Comparison of ENCODE assay signal across 1 cellular context in the genomic region with DNA sequence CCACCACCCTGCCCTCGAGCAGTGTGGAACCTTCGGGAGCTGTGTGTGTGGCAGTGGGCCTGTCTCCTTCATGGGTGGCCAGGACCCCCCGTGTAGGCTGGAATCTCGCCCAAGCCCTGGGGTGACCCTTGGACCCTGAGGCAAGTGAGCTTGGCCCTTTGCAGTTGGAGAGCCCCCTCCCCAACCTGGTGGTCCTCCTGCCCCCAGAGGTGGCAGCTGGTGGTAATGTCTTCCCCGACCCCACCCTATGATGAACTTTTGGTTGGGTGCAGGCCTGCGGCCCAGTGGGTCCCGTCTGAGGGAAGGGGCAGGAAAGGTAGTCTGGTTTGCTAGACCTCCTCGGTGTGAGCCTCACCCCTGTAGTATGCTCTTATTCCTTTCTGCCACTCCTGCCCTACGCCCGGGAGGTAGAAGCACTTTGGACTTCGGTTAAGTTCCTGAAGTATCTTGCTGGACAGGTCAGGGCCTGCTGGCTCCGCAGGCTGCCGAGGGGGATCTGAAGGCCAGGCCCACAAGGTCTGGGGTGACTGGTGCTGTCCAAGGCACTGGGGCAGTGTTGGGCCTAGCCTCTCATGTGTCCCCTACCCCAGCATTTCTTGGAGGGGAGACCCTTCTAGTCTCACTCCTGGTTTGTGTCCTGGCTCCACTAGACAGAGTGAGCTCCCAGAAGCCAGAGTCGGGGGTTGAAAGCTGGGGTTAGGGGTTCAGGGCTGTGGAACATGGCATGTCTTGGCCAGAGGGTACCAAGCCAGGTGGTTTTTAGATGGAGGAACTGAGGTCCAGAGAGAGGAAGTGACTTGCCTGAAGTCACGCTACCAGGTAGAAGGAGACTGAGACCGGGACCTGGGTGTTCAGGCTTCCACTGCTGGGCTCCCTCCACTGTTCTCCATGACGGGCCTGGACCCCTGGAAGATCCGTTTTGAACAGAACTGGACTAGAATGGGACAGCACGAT.
TF ChIP-seq lines count a peak whose summit lies in the region.

No MANE protein-coding gene starts in this region.

TF ChIP-seq in HepG2, 621 proteins besides CTCF, POLR2A, EP300 and RAD21 (continued from another document and continues in another):
- TF ChIP-seq, protein P1, sequence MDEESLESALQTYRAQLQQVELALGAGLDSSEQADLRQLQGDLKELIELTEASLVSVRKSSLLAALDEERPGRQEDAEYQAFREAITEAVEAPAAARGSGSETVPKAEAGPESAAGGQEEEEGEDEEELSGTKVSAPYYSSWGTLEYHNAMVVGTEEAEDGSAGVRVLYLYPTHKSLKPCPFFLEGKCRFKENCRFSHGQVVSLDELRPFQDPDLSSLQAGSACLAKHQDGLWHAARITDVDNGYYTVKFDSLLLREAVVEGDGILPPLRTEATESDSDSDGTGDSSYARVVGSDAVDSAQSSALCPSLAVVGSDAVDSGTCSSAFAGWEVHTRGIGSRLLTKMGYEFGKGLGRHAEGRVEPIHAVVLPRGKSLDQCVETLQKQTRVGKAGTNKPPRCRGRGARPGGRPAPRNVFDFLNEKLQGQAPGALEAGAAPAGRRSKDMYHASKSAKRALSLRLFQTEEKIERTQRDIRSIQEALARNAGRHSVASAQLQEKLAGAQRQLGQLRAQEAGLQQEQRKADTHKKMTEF (CRISPR knock-in tag; IDR thresholded peaks at IDR 0.05): no peak
- TF ChIP-seq TAF1 (CRISPR knock-in tag; IDR thresholded peaks at IDR 0.05) (peak; percentile 42; the same call in 1 of the 2 replicates), ZNF160 (CRISPR knock-in tag; IDR thresholded peaks at IDR 0.05) (0 out of 2 replicates have a peak, but pooled peaks have one; percentile 73), ZNF501 (CRISPR knock-in tag; IDR thresholded peaks at IDR 0.05) (no peak; the same call in 1 of the 2 replicates), ZNF17 (CRISPR knock-in tag; IDR thresholded peaks at IDR 0.05) (no peak), ZNF256 (CRISPR knock-in tag; conservative IDR thresholded peaks at IDR 0.05) (no peak), KDM2A (CRISPR knock-in tag; IDR thresholded peaks at IDR 0.05; ENCODE audit: borderline replicate concordance, low read depth) (0 out of 2 replicates have a peak, but pooled peaks have one; percentile 18), ZNF605 (CRISPR knock-in tag; IDR thresholded peaks at IDR 0.05) (no peak), SMAD1 (CRISPR knock-in tag; IDR thresholded peaks at IDR 0.05; ENCODE audit: borderline replicate concordance, low read depth) (peak; percentile 66; the same call in 1 of the 2 replicates), YY1 (IDR thresholded peaks at IDR 0.05; ENCODE audit: insufficient read depth, insufficient replicate concordance, low read depth, low read length) (no peak), RFXANK (CRISPR knock-in tag; IDR thresholded peaks at IDR 0.05) (no peak), MEIS2 (CRISPR knock-in tag; IDR thresholded peaks at IDR 0.05) (no peak), ZNF263 (CRISPR knock-in tag; IDR thresholded peaks at IDR 0.05) (no peak), ZNF451 (CRISPR knock-in tag; IDR thresholded peaks at IDR 0.05) (no peak), ZNF354B (CRISPR knock-in tag; IDR thresholded peaks at IDR 0.05) (peak; percentile 73; the same call in 1 of the 2 replicates), ATF7-NPFF (CRISPR knock-in tag; IDR thresholded peaks at IDR 0.05; ENCODE audit: low read depth) (no peak), ZNF614 (CRISPR knock-in tag; IDR thresholded peaks at IDR 0.05; ENCODE audit: borderline replicate concordance) (no peak), SPEN (CRISPR knock-in tag; IDR thresholded peaks at IDR 0.05; ENCODE audit: low read depth) (0 out of 2 replicates have a peak, but pooled peaks have one; percentile 29), POLR2G (IDR thresholded peaks at IDR 0.05; ENCODE audit: low read depth, low read length) (peak; percentile 53; the same call in 1 of the 2 replicates), BHLHE40 (IDR thresholded peaks at IDR 0.05; ENCODE audit: low read length) (no peak), PRMT3 (CRISPR knock-in tag; IDR thresholded peaks at IDR 0.05; ENCODE audit: borderline replicate concordance, low read depth) (no peak), SRSF1 (optimal IDR thresholded peaks at IDR 0.05; ENCODE audit: low read depth, low read length) (no peak), ZMAT3 (CRISPR knock-in tag; conservative IDR thresholded peaks at IDR 0.05) (no peak), SRY (CRISPR knock-in tag; IDR thresholded peaks at IDR 0.05) (no peak; the same call in 1 of the 2 replicates), ZNF572 (CRISPR knock-in tag; IDR thresholded peaks at IDR 0.05) (no peak), FLYWCH1 (CRISPR knock-in tag; IDR thresholded peaks at IDR 0.05) (no peak)
- TF ChIP-seq, protein P2, sequence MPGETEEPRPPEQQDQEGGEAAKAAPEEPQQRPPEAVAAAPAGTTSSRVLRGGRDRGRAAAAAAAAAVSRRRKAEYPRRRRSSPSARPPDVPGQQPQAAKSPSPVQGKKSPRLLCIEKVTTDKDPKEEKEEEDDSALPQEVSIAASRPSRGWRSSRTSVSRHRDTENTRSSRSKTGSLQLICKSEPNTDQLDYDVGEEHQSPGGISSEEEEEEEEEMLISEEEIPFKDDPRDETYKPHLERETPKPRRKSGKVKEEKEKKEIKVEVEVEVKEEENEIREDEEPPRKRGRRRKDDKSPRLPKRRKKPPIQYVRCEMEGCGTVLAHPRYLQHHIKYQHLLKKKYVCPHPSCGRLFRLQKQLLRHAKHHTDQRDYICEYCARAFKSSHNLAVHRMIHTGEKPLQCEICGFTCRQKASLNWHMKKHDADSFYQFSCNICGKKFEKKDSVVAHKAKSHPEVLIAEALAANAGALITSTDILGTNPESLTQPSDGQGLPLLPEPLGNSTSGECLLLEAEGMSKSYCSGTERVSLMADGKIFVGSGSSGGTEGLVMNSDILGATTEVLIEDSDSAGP (CRISPR knock-in tag; IDR thresholded peaks at IDR 0.05; ENCODE audit: borderline replicate concordance): no peak; the same call in 1 of the 2 replicates
- TF ChIP-seq, protein P3, sequence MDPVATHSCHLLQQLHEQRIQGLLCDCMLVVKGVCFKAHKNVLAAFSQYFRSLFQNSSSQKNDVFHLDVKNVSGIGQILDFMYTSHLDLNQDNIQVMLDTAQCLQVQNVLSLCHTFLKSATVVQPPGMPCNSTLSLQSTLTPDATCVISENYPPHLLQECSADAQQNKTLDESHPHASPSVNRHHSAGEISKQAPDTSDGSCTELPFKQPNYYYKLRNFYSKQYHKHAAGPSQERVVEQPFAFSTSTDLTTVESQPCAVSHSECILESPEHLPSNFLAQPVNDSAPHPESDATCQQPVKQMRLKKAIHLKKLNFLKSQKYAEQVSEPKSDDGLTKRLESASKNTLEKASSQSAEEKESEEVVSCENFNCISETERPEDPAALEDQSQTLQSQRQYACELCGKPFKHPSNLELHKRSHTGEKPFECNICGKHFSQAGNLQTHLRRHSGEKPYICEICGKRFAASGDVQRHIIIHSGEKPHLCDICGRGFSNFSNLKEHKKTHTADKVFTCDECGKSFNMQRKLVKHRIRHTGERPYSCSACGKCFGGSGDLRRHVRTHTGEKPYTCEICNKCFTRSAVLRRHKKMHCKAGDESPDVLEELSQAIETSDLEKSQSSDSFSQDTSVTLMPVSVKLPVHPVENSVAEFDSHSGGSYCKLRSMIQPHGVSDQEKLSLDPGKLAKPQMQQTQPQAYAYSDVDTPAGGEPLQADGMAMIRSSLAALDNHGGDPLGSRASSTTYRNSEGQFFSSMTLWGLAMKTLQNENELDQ (CRISPR knock-in tag; IDR thresholded peaks at IDR 0.05; ENCODE audit: borderline replicate concordance): 0 out of 2 replicates have a peak, but pooled peaks have one; percentile 16
- TF ChIP-seq, protein P4, sequence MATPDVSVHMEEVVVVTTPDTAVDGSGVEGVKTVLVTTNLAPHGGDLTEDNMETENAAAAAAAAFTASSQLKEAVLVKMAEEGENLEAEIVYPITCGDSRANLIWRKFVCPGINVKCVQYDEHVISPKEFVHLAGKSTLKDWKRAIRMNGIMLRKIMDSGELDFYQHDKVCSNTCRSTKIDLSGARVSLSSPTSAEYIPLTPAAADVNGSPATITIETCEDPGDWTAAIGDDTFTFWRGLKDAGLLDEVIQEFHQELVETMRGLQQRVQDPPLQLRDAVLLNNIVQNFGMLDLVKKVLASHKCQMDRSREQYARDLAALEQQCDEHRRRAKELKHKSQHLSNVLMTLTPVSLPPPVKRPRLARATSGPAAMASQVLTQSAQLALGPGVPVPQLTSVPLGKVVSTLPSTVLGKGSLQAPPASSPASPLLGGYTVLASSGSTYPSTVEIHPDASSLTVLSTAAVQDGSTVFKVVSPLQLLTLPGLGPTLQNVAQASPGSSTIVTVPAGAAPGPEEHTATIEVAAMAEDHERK (CRISPR knock-in tag; IDR thresholded peaks at IDR 0.05; ENCODE audit: low read depth): no peak
- TF ChIP-seq, protein P5, sequence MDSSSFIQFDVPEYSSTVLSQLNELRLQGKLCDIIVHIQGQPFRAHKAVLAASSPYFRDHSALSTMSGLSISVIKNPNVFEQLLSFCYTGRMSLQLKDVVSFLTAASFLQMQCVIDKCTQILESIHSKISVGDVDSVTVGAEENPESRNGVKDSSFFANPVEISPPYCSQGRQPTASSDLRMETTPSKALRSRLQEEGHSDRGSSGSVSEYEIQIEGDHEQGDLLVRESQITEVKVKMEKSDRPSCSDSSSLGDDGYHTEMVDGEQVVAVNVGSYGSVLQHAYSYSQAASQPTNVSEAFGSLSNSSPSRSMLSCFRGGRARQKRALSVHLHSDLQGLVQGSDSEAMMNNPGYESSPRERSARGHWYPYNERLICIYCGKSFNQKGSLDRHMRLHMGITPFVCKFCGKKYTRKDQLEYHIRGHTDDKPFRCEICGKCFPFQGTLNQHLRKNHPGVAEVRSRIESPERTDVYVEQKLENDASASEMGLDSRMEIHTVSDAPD (CRISPR knock-in tag; IDR thresholded peaks at IDR 0.05): 0 out of 2 replicates have a peak, but pooled peaks have one; percentile 64
- TF ChIP-seq, protein P6, sequence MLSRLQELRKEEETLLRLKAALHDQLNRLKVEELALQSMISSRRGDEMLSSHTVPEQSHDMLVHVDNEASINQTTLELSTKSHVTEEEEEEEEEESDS (CRISPR knock-in tag; IDR thresholded peaks at IDR 0.05; ENCODE audit: borderline replicate concordance): no peak
- TF ChIP-seq, protein P7, sequence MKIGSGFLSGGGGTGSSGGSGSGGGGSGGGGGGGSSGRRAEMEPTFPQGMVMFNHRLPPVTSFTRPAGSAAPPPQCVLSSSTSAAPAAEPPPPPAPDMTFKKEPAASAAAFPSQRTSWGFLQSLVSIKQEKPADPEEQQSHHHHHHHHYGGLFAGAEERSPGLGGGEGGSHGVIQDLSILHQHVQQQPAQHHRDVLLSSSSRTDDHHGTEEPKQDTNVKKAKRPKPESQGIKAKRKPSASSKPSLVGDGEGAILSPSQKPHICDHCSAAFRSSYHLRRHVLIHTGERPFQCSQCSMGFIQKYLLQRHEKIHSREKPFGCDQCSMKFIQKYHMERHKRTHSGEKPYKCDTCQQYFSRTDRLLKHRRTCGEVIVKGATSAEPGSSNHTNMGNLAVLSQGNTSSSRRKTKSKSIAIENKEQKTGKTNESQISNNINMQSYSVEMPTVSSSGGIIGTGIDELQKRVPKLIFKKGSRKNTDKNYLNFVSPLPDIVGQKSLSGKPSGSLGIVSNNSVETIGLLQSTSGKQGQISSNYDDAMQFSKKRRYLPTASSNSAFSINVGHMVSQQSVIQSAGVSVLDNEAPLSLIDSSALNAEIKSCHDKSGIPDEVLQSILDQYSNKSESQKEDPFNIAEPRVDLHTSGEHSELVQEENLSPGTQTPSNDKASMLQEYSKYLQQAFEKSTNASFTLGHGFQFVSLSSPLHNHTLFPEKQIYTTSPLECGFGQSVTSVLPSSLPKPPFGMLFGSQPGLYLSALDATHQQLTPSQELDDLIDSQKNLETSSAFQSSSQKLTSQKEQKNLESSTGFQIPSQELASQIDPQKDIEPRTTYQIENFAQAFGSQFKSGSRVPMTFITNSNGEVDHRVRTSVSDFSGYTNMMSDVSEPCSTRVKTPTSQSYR (CRISPR knock-in tag; IDR thresholded peaks at IDR 0.05; ENCODE audit: borderline replicate concordance): no peak
- TF ChIP-seq, protein P8, sequence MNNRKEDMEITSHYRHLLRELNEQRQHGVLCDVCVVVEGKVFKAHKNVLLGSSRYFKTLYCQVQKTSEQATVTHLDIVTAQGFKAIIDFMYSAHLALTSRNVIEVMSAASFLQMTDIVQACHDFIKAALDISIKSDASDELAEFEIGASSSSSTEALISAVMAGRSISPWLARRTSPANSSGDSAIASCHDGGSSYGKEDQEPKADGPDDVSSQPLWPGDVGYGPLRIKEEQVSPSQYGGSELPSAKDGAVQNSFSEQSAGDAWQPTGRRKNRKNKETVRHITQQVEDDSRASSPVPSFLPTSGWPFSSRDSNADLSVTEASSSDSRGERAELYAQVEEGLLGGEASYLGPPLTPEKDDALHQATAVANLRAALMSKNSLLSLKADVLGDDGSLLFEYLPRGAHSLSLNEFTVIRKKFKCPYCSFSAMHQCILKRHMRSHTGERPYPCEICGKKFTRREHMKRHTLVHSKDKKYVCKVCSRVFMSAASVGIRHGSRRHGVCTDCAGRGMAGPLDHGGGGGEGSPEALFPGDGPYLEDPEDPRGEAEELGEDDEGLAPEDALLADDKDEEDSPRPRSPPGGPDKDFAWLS (CRISPR knock-in tag; IDR thresholded peaks at IDR 0.05; ENCODE audit: borderline replicate concordance): no peak
- TF ChIP-seq, protein P9, sequence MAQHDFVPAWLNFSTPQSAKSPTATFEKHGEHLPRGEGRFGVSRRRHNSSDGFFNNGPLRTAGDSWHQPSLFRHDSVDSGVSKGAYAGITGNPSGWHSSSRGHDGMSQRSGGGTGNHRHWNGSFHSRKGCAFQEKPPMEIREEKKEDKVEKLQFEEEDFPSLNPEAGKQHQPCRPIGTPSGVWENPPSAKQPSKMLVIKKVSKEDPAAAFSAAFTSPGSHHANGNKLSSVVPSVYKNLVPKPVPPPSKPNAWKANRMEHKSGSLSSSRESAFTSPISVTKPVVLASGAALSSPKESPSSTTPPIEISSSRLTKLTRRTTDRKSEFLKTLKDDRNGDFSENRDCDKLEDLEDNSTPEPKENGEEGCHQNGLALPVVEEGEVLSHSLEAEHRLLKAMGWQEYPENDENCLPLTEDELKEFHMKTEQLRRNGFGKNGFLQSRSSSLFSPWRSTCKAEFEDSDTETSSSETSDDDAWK (CRISPR knock-in tag; IDR thresholded peaks at IDR 0.05): no peak
- TF ChIP-seq, protein P10, sequence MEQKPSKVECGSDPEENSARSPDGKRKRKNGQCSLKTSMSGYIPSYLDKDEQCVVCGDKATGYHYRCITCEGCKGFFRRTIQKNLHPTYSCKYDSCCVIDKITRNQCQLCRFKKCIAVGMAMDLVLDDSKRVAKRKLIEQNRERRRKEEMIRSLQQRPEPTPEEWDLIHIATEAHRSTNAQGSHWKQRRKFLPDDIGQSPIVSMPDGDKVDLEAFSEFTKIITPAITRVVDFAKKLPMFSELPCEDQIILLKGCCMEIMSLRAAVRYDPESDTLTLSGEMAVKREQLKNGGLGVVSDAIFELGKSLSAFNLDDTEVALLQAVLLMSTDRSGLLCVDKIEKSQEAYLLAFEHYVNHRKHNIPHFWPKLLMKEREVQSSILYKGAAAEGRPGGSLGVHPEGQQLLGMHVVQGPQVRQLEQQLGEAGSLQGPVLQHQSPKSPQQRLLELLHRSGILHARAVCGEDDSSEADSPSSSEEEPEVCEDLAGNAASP (CRISPR knock-in tag; IDR thresholded peaks at IDR 0.05; ENCODE audit: borderline replicate concordance): 0 out of 2 replicates have a peak, but pooled peaks have one; percentile 23
